23 cellular contexts compared by ENCODE assay signal in genomic region chr13:38372818-38373217, GRCh38.
"Had no signal": no experiment of that assay in that cellular context is flagged by ENCODE, and none has a peak within 500 bp of the region (broad histone marks: within the 10 kb centered on the region; RNA-seq: fewer than 3 reads in every experiment).

No MANE protein-coding gene starts in this region.

- FAIRE-seq: pancreas had no signal

- H3K27me3 ChIP-seq: breast epithelium, colonic mucosa, dorsolateral prefrontal cortex, pancreas, sigmoid colon, transverse colon, uterus had no signal

- H3K27ac ChIP-seq: breast epithelium, colonic mucosa, dorsolateral prefrontal cortex, epithelial cell of prostate, pancreas, sigmoid colon, transverse colon, uterus had no signal

- DNase-seq: activated B cell treated with CpG ODN at 0.5 μM for 24 hours; activated CD4-positive, alpha-beta T cell treated with anti-CD3 and anti-CD28 coated beads for 36 hours; activated CD4-positive, alpha-beta T cell treated with anti-CD3 and anti-CD28 coated beads, Interleukin-2, amount 50 U/mL, for 48 hours; activated CD8-positive, alpha-beta memory T cell treated with anti-CD3 and anti-CD28 coated beads, Interleukin-2, amount 50 U/mL, for 48 hours; activated naive CD4-positive, alpha-beta T cell; activated T-cell treated with anti-CD3 and anti-CD28 coated beads, Interleukin-2, amount 50 U/mL, for 4 hours; amniotic stem cell; colonic mucosa; dorsolateral prefrontal cortex; pancreas; sigmoid colon; stimulated activated CD4-positive, alpha-beta T cell treated with anti-CD3 and anti-CD28 coated beads, Interleukin-15, amount 100 ng/mL, for 24 hours; stimulated activated CD4-positive, alpha-beta T cell treated with anti-CD3 and anti-CD28 coated beads, Interleukin-2, amount 100 ng/mL, for 48 hours; stimulated activated CD8-positive, alpha-beta memory T cell treated with anti-CD3 and anti-CD28 coated beads, Interleukin-4, amount 100 ng/mL, for 48 hours; stimulated activated naive B cell treated with anti-CD40 and anti-IgM and Interleukin-4, amounts not matched to agents 10 μg/mL and 1 μg/mL and 100 μg/mL, for 72 hours; T-helper 9 cell; transverse colon; uterus had no signal

- ATAC-seq: activated CD4-positive, alpha-beta T cell treated with anti-CD3 and anti-CD28 coated beads for 36 hours; activated T-cell treated with anti-CD3 and anti-CD28 coated beads, Interleukin-2, amount 50 U/mL, for 4 hours; left lobe of liver; pancreas; stimulated activated naive B cell treated with anti-CD40 and anti-IgM and Interleukin-4, amounts not matched to agents 10 μg/mL and 1 μg/mL and 100 μg/mL, for 72 hours had no signal

- H3K9me3 ChIP-seq: breast epithelium, colonic mucosa, pancreas, sigmoid colon, transverse colon, uterus had no signal

- H3K4me3 ChIP-seq: breast epithelium, colonic mucosa, dorsolateral prefrontal cortex, lung, pancreas, sigmoid colon, smooth muscle cell, transverse colon, uterus had no signal

- H3K4me1 ChIP-seq: breast epithelium, colonic mucosa, pancreas, sigmoid colon, transverse colon, uterus had no signal

- H3K4me2 ChIP-seq: smooth muscle cell had no signal

- H3K36me3 ChIP-seq: breast epithelium, colonic mucosa, pancreas, sigmoid colon, transverse colon, uterus had no signal
